ENCODE assay signal across 8 cellular contexts in genomic region chr11:7278314-7278917, GRCh38. TPM values are rescaled to one million over a fixed set of nuclear protein-coding genes. Genes with fewer than 3 reads are reported as not detected.
DNase-seq lines count a peak whose midpoint lies in the region; ATAC-seq and TF ChIP-seq lines count a peak whose summit lies in the region.

No MANE protein-coding gene starts in this region.

- H3K27ac ChIP-seq in 22Rv1 (no peak overlapping the region), adrenal gland (no peak overlapping the region), liver (ENCODE audit: low read depth in 1 of 2, low read length in 2 of 2) (no peak overlapping the region)

- H3K27me3 ChIP-seq in adrenal gland, result no peaks in the 10 kb centered on the region
- H3K27me3 ChIP-seq in liver (ENCODE audit: control insufficient read depth in 4 of 4, insufficient read depth in 4 of 4, low read length in 3 of 4), result no peaks in the 10 kb centered on the region

- TF ChIP-seq RAD21 in liver (IDR thresholded peaks at IDR 0.05), result peak; percentile 86 to 88

- H3K4me1 ChIP-seq in adrenal gland (replicated peaks in 1 of 2), result no peaks in the 10 kb centered on the region
- H3K4me1 ChIP-seq in liver (ENCODE audit: control insufficient read depth in 4 of 4, insufficient read depth in 4 of 4, low read length in 3 of 4), result no peaks in the 10 kb centered on the region

- DNase-seq in GM12864 (ENCODE audit: low read depth) (no peak), adrenal gland (peak in 2 of 7 donors; percentile 19 to 34), mucosa of gallbladder (ENCODE audit: low spot score) (no peak), GF-D8 (lab: John Stamatoyannopoulos, UW) (no peak)

- no peaks in the 10 kb centered on the region for H3K36me3 ChIP-seq in adrenal gland (replicated peaks in 1 of 2)
- no peaks in the 10 kb centered on the region for H3K36me3 ChIP-seq in liver (ENCODE audit: control insufficient read depth in 4 of 4, insufficient read depth in 3 of 4, low read depth in 1 of 4, low read length in 3 of 4)

- no peaks in the 10 kb centered on the region for H3K9me3 ChIP-seq in adrenal gland (replicated peaks in 1 of 3)
- H3K9me3 ChIP-seq in liver (ENCODE audit: control insufficient read depth in 4 of 4, low read length in 3 of 4), result no peaks in the 10 kb centered on the region

- H3K4me3 ChIP-seq in GM12864 (ENCODE audit: low read depth, low read length), result no peak overlapping the region
- no peak overlapping the region for H3K4me3 ChIP-seq in adrenal gland
- no peak overlapping the region for H3K4me3 ChIP-seq in liver (ENCODE audit: low read depth in 1 of 3, low read length in 3 of 3)

- ATAC-seq in HG03575 (IDR thresholded peaks at IDR 0.05; ENCODE audit: extremely low read depth, insufficient number of reproducible peaks, low FRiP score, unreplicated experiment), result peak; percentile 65
- no peak for ATAC-seq in esophagus mucosa

- TF ChIP-seq CTCF in 22Rv1 (IDR thresholded peaks at IDR 0.05) (peak; percentile 78), GM12864 (IDR thresholded peaks at IDR 0.05; ENCODE audit: low read depth, low read length, missing control alignments) (peak; percentile 63), adrenal gland (IDR thresholded peaks at IDR 0.05) (peak; percentile 39 to 67 (median 54)), liver (IDR thresholded peaks at IDR 0.05; ENCODE audit: low read depth, low read length, missing input control) (peak; percentile 69)

- H3K9ac ChIP-seq in liver (ENCODE audit: low read depth in 1 of 2, low read length in 2 of 2), result no peak overlapping the region

- TF ChIP-seq POLR2A in adrenal gland (IDR thresholded peaks at IDR 0.05), result no peak

- WGBS in adrenal gland, 4 donors, result 57 to 76% (median 63%) methylated on average over 3 of the region's 3 CpGs
- 68% methylated on average over 3 of the region's 3 CpGs for WGBS in liver

- intact Hi-C loops in adrenal gland (cut with DNase I), result no loop called here

TF ChIP-seq in liver, 16 proteins besides CTCF, POLR2A, EP300 and RAD21:
- TF ChIP-seq HNF4A (conservative IDR thresholded peaks at IDR 0.05) (peak in 1 of 2 donors; percentile 41), HNF4G (IDR thresholded peaks at IDR 0.05) (no peak)

RNA-seq across cellular contexts. Expression of gene SYT9, which starts 26.7 kb away (rescaled TPM):
- total RNA-seq in adrenal gland (1 to 10 TPM; 3.5 to 7.1 (median 5.0) TPM), liver (1 to 10 TPM in 1 of 2 donors, under 1 TPM in 1; 0.05 to 5.4 TPM), mucosa of gallbladder (2.1 TPM), esophagus mucosa (not detected)
- polyA plus RNA-seq in adrenal gland (1 to 10 TPM in 2 of 3 donors, under 1 TPM in 1; 0.94 to 7.3 (median 1.0) TPM), liver (1 to 10 TPM in 1 of 2 donors, under 1 TPM in 1; 0.89 to 4.3 TPM)
